ENCODE assay signal across 13 cellular contexts in the genomic region with DNA sequence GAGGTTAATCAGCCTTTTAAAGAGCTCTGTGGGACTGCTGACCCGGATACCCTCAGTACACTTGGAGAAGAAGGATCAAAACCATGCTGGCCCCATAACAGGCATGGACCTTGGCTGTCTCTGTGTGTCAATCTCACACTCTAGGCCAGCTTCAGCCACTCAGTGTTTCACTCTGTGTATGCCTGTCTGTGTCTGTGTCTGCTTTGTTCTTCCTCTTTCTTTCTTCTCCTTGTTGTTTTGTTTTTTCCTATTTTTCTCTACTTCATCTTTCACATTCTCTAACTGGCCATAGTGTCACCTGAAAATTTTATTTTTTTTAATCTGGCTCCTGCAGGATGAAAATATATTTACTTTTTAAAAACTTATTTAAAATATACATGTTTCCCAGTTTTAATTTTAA. TPM values are rescaled to one million over a fixed set of nuclear protein-coding genes. Genes with fewer than 3 reads are reported as not detected.
A peak's percentile ranks its signal among the peaks of the same experiment; 100 is the strongest.
DNase-seq lines count a peak whose midpoint lies in the region; TF ChIP-seq lines count a peak whose summit lies in the region.
"Had no signal": no experiment of that assay in that cellular context is flagged by ENCODE, and none has a peak within 500 bp of the region (broad histone marks: within the 10 kb centered on the region; RNA-seq: fewer than 3 reads in every experiment).

No MANE protein-coding gene starts in this region.

- H3K4me2 ChIP-seq in fibroblast of lung (ENCODE audit: extremely low read depth, insufficient read depth, low read length) = no peak overlapping the region

- H3K79me2 ChIP-seq in fibroblast of lung (ENCODE audit: control insufficient read depth, insufficient read depth, low read length) = no peaks in the 10 kb centered on the region

- TF ChIP-seq POLR2A in ovary (IDR thresholded peaks at IDR 0.05) = no peak

- H3K4me1 ChIP-seq in fibroblast of lung (ENCODE audit: control insufficient read depth, extremely low read depth, insufficient read depth, low read length) = no peaks in the 10 kb centered on the region
- H3K4me1 ChIP-seq in neutrophil (ENCODE audit: control insufficient read depth in 1 of 2, insufficient read depth in 1 of 2, low read depth in 1 of 2, low read length in 1 of 2) = no peaks in the 10 kb centered on the region
- H3K4me1 ChIP-seq in ovary (ENCODE audit: insufficient read depth) = no peaks in the 10 kb centered on the region
- H3K4me1 ChIP-seq: vagina had no signal

- DNase-seq in EL (peak; percentile 11), NOMO-1 treated with dmso at 0.1 percent for 144 hours (lab: John Stamatoyannopoulos, UW; ENCODE audit: unreplicated experiment) (peak; percentile 2), fibroblast of lung (ENCODE audit: low read depth in 2 of 2) (no peak), posterior cingulate gyrus (no peak), hepatic stellate cell (ENCODE audit: low spot score) (no peak), NCI-H1417 treated with DMSO at 0.1 percent for 48 hours (lab: John Stamatoyannopoulos, UW) (no peak), ovary (no peak)
- DNase-seq: activated T-cell treated with anti-CD3 and anti-CD28 coated beads, Interleukin-2, amount 50 U/mL, for 24 hours; WERI-Rb-1 had no signal

- H3K9me3 ChIP-seq in fibroblast of lung (ENCODE audit: control insufficient read depth, insufficient read depth, low read depth, low read length) (no peaks in the 10 kb centered on the region), neutrophil (no peaks in the 10 kb centered on the region), ovary (no peaks in the 10 kb centered on the region)
- H3K9me3 ChIP-seq: vagina had no signal

- 64 to 82% (median 81%) methylated on average over 1 of the region's 1 CpG for WGBS in ovary, 3 donors

- H4K20me1 ChIP-seq in fibroblast of lung (ENCODE audit: control insufficient read depth, extremely low read depth, insufficient read depth, low read length) = no peaks in the 10 kb centered on the region
- H4K20me1 ChIP-seq: BLaER1 treated with 17β-estradiol and CSF1 and Interleukin-3, amounts not matched to agents 10 nM and 100 nM had no signal

- H2AFZ ChIP-seq in fibroblast of lung (ENCODE audit: low read length) = peak overlapping the region; percentile 31

- intact Hi-C loops in posterior cingulate gyrus (cut with DNase I) (loop anchor here (1.0 to 5.0 kb wide), 3 partner anchors 85 to 268 kb away; no protein-coding TSS in a partner anchor), ovary (cut with DNase I) (loop anchor here in 2 of 4 donors (5.0 to 10.0 kb wide), 3 partner anchors 83 to 270 kb away; no protein-coding TSS in a partner anchor)

- H3K36me3 ChIP-seq in fibroblast of lung (ENCODE audit: control insufficient read depth, insufficient read depth, low read length) (no peaks in the 10 kb centered on the region), neutrophil (no peaks in the 10 kb centered on the region), ovary (no peaks in the 10 kb centered on the region)
- H3K36me3 ChIP-seq: BLaER1 treated with 17β-estradiol and CSF1 and Interleukin-3, amounts not matched to agents 10 nM and 100 nM; vagina; WERI-Rb-1 had no signal

- H3K9ac ChIP-seq in fibroblast of lung (ENCODE audit: insufficient read depth, low read length) = no peak overlapping the region
- H3K9ac ChIP-seq: BLaER1 treated with 17β-estradiol and CSF1 and Interleukin-3, amounts not matched to agents 10 nM and 100 nM had no signal

- no peak for TF ChIP-seq EP300 in ovary (IDR thresholded peaks at IDR 0.05)

- H3K27ac ChIP-seq in fibroblast of lung (ENCODE audit: insufficient read depth, low read length) = no peak overlapping the region
- peak overlapping the region; percentile 37 for H3K27ac ChIP-seq in neutrophil
- no peak overlapping the region for H3K27ac ChIP-seq in ovary
- H3K27ac ChIP-seq: skin epidermis, vagina, WERI-Rb-1 had no signal

- TF ChIP-seq CTCF in fibroblast of lung (conservative IDR thresholded peaks at IDR 0.05 in 1 of 2, IDR thresholded peaks at IDR 0.05 in 1 of 2; ENCODE audit: low read depth in 1 of 2, low read length in 2 of 2) (no peak), neutrophil (IDR thresholded peaks at IDR 0.05) (no peak), ovary (IDR thresholded peaks at IDR 0.05) (no peak)

- H3K27me3 ChIP-seq in fibroblast of lung (ENCODE audit: control insufficient read depth, insufficient read depth, low read length) (no peaks in the 10 kb centered on the region), neutrophil (no peaks in the 10 kb centered on the region), ovary (no peaks in the 10 kb centered on the region)
- H3K27me3 ChIP-seq: BLaER1 treated with 17β-estradiol and CSF1 and Interleukin-3, amounts not matched to agents 10 nM and 100 nM; vagina had no signal

- H3K4me3 ChIP-seq in fibroblast of lung (replicated peaks in 1 of 4; ENCODE audit: control extremely low read depth in 1 of 4, insufficient read depth in 1 of 4, low read depth in 3 of 4, low read length in 4 of 4) (no peak overlapping the region), neutrophil (ENCODE audit: low read depth in 1 of 2, low read length in 1 of 2) (no peak overlapping the region), ovary (no peak overlapping the region)
- H3K4me3 ChIP-seq: BLaER1 treated with 17β-estradiol and CSF1 and Interleukin-3, amounts not matched to agents 10 nM and 100 nM; skin epidermis; vagina had no signal

RNA-seq across cellular contexts. Expression of gene SERP1, which starts 51.1 kb away (rescaled TPM):
- total RNA-seq in fibroblast of lung (116 and 135 TPM in 2 replicates), ovary (100 to 1,000 TPM in 5 of 7 donors, 10 to 100 TPM in 2; 93.5 to 638 (median 117) TPM)
- polyA plus RNA-seq in fibroblast of lung (82.9 and 105 TPM in 2 replicates), ovary (10 to 100 TPM; 74.9 to 87.1 TPM)
- polyA plus RNA-seq in fibroblast of lung (2012) = 85.2 and 93.5 TPM in 2 replicates
- polyA minus RNA-seq in fibroblast of lung (ENCODE audit: low replicate concordance) = 10.0 and 19.1 TPM in 2 replicates

RNA-seq across cellular contexts. Expression of gene EIF2A, which starts 51.4 kb away (rescaled TPM):
- total RNA-seq in fibroblast of lung = 128 and 248 TPM in 2 replicates
- polyA plus RNA-seq in fibroblast of lung = 167 and 208 TPM in 2 replicates
- 55.2 and 59.5 TPM in 2 replicates for polyA plus RNA-seq in fibroblast of lung (2012)
- polyA minus RNA-seq in fibroblast of lung (ENCODE audit: low replicate concordance) = 8.1 and 12.2 TPM in 2 replicates
- total RNA-seq in ovary = 100 to 1,000 TPM in 5 of 7 donors, 10 to 100 TPM in 2; 91.8 to 206 (median 114) TPM
- 100 to 1,000 TPM in 1 of 2 donors, 10 to 100 TPM in 1; 88.8 to 107 TPM for polyA plus RNA-seq in ovary

Comparison
In these comparisons a context has a peak if more than half of its experiments do, and no peak if none do; other contexts are left out.
1. DNase-seq: peak in EL (single experiment) and NOMO-1 treated with dmso at 0.1 percent for 144 hours (single experiment); none in fibroblast of lung (0 of 2), posterior cingulate gyrus (0 of 10), hepatic stellate cell (single experiment), NCI-H1417 treated with DMSO at 0.1 percent for 48 hours (single experiment) and ovary (0 of 5).